ENCODE assay signal across 1 cellular context in the genomic region with DNA sequence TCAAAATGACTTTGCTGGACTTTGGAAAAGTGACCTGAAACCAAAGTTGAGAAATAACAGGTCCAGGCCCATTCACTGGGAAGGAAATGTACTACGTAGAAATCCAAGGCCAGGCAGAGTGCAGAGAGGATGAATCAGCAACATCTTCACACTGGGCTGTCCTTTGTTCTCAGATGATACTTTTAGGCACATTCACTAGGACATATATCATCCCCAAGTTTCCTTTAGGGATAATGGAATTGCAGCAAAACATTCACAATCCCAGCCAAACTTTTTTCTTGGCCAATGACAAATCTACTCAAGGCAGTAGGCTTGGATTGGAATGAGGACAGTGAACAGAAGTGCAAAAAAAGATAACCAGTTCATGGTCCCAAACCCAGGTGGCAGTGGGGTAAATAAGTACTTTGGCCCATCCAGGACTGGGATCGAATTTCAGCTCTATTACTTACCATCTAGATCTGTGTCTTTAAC.
TF ChIP-seq lines count a peak whose summit lies in the region.

No MANE protein-coding gene starts in this region.

TF ChIP-seq in HepG2, 621 proteins besides CTCF, POLR2A, EP300 and RAD21 (continued from another document and continues in another):
- TF ChIP-seq, protein P1, sequence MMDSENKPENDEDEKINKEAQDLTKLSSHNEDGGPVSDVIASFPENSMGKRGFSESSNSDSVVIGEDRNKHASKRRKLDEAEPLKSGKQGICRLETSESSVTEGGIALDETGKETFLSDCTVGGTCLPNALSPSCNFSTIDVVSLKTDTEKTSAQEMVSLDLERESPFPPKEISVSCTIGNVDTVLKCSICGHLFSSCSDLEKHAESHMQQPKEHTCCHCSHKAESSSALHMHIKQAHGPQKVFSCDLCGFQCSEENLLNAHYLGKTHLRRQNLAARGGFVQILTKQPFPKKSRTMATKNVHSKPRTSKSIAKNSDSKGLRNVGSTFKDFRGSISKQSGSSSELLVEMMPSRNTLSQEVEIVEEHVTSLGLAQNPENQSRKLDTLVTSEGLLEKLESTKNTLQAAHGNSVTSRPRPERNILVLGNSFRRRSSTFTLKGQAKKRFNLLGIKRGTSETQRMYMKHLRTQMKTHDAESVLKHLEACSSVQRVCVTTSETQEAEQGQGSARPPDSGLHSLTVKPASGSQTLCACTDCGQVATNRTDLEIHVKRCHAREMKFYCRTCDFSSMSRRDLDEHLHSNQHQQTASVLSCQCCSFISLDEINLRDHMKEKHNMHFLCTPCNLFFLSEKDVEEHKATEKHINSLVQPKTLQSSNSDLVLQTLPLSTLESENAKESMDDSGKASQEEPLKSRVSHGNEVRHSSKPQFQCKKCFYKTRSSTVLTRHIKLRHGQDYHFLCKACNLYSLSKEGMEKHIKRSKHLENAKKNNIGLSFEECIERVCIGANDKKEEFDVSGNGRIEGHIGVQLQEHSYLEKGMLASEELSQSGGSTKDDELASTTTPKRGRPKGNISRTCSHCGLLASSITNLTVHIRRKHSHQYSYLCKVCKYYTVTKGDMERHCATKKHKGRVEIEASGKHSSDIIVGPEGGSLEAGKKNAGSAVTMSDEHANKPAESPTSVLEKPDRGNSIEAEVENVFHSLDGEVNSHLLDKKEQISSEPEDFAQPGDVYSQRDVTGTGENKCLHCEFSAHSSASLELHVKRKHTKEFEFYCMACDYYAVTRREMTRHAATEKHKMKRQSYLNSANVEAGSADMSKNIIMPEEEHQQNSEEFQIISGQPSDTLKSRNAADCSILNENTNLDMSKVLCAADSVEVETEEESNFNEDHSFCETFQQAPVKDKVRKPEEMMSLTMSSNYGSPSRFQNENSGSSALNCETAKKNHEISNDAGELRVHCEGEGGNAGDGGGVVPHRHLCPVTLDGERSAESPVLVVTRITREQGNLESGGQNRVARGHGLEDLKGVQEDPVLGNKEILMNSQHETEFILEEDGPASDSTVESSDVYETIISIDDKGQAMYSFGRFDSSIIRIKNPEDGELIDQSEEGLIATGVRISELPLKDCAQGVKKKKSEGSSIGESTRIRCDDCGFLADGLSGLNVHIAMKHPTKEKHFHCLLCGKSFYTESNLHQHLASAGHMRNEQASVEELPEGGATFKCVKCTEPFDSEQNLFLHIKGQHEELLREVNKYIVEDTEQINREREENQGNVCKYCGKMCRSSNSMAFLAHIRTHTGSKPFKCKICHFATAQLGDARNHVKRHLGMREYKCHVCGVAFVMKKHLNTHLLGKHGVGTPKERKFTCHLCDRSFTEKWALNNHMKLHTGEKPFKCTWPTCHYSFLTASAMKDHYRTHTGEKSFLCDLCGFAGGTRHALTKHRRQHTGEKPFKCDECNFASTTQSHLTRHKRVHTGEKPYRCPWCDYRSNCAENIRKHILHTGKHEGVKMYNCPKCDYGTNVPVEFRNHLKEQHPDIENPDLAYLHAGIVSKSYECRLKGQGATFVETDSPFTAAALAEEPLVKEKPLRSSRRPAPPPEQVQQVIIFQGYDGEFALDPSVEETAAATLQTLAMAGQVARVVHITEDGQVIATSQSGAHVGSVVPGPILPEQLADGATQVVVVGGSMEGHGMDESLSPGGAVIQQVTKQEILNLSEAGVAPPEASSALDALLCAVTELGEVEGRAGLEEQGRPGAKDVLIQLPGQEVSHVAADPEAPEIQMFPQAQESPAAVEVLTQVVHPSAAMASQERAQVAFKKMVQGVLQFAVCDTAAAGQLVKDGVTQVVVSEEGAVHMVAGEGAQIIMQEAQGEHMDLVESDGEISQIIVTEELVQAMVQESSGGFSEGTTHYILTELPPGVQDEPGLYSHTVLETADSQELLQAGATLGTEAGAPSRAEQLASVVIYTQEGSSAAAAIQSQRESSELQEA (CRISPR knock-in tag; IDR thresholded peaks at IDR 0.05; ENCODE audit: not compliant biosample characterization), result no peak
- TF ChIP-seq, protein P2, sequence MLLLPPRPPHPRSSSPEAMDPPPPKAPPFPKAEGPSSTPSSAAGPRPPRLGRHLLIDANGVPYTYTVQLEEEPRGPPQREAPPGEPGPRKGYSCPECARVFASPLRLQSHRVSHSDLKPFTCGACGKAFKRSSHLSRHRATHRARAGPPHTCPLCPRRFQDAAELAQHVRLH (CRISPR knock-in tag; IDR thresholded peaks at IDR 0.05; ENCODE audit: borderline replicate concordance, low read depth), result no peak; the same call in 1 of the 2 replicates
- TF ChIP-seq, protein P3, sequence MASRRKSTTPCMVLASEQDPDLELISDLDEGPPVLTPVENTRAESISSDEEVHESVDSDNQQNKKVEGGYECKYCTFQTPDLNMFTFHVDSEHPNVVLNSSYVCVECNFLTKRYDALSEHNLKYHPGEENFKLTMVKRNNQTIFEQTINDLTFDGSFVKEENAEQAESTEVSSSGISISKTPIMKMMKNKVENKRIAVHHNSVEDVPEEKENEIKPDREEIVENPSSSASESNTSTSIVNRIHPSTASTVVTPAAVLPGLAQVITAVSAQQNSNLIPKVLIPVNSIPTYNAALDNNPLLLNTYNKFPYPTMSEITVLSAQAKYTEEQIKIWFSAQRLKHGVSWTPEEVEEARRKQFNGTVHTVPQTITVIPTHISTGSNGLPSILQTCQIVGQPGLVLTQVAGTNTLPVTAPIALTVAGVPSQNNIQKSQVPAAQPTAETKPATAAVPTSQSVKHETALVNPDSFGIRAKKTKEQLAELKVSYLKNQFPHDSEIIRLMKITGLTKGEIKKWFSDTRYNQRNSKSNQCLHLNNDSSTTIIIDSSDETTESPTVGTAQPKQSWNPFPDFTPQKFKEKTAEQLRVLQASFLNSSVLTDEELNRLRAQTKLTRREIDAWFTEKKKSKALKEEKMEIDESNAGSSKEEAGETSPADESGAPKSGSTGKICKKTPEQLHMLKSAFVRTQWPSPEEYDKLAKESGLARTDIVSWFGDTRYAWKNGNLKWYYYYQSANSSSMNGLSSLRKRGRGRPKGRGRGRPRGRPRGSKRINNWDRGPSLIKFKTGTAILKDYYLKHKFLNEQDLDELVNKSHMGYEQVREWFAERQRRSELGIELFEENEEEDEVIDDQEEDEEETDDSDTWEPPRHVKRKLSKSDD (CRISPR knock-in tag; IDR thresholded peaks at IDR 0.05; ENCODE audit: low read depth), result no peak
- TF ChIP-seq KLF12 (CRISPR knock-in tag; IDR thresholded peaks at IDR 0.05; ENCODE audit: borderline replicate concordance), result no peak
- no peak for TF ChIP-seq U2AF2 (IDR thresholded peaks at IDR 0.05; ENCODE audit: low read depth, low read length)
- no peak for TF ChIP-seq AGO2 (optimal IDR thresholded peaks at IDR 0.05; ENCODE audit: low read depth, low read length)
- TF ChIP-seq IRF2 (CRISPR knock-in tag; IDR thresholded peaks at IDR 0.05), result no peak
- TF ChIP-seq ZNF296 (CRISPR knock-in tag; conservative IDR thresholded peaks at IDR 0.05), result no peak
- TF ChIP-seq ZNF274 (CRISPR knock-in tag; IDR thresholded peaks at IDR 0.05), result no peak
- no peak for TF ChIP-seq ZNF253 (CRISPR knock-in tag; IDR thresholded peaks at IDR 0.05; ENCODE audit: borderline replicate concordance)
- TF ChIP-seq ZNF879 (CRISPR knock-in tag; IDR thresholded peaks at IDR 0.05), result no peak
- TF ChIP-seq ZNF556 (CRISPR knock-in tag; IDR thresholded peaks at IDR 0.05; ENCODE audit: borderline replicate concordance), result no peak
- 0 out of 2 replicates have a peak, but pooled peaks have one; percentile 7 for TF ChIP-seq ELF1 (CRISPR knock-in tag; IDR thresholded peaks at IDR 0.05)
- TF ChIP-seq ZSCAN22 (CRISPR knock-in tag; IDR thresholded peaks at IDR 0.05), result no peak
- TF ChIP-seq NFKB2 (CRISPR knock-in tag; IDR thresholded peaks at IDR 0.05; ENCODE audit: borderline replicate concordance), result no peak
- TF ChIP-seq, protein P4, sequence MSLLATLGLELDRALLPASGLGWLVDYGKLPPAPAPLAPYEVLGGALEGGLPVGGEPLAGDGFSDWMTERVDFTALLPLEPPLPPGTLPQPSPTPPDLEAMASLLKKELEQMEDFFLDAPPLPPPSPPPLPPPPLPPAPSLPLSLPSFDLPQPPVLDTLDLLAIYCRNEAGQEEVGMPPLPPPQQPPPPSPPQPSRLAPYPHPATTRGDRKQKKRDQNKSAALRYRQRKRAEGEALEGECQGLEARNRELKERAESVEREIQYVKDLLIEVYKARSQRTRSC (CRISPR knock-in tag; IDR thresholded peaks at IDR 0.05; ENCODE audit: low read depth), result no peak
- TF ChIP-seq CEBPB (IDR thresholded peaks at IDR 0.05; ENCODE audit: borderline replicate concordance, low read depth, low read length), result peak; percentile 64
- TF ChIP-seq BHLHE40 (IDR thresholded peaks at IDR 0.05; ENCODE audit: low read length), result no peak
- no peak; the same call in 1 of the 2 replicates for TF ChIP-seq ZMYM3 (CRISPR knock-in tag; IDR thresholded peaks at IDR 0.05)
- no peak for TF ChIP-seq MIER3 (CRISPR knock-in tag; IDR thresholded peaks at IDR 0.05; ENCODE audit: borderline replicate concordance)
- TF ChIP-seq CENPT (CRISPR knock-in tag; IDR thresholded peaks at IDR 0.05; ENCODE audit: low read depth), result no peak
- TF ChIP-seq MAFG (CRISPR knock-in tag; IDR thresholded peaks at IDR 0.05), result peak; percentile 53; the same call in 1 of the 2 replicates
- TF ChIP-seq, protein P5, sequence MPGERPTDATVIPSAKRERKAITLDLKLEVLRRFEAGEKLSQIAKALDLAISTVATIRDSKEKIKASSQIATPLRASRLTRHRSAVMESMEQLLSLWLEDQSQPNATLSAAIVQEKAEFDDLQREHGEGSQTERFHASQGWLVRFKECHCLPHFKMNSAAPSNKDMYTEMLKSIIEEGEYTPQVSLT (CRISPR knock-in tag; IDR thresholded peaks at IDR 0.05; ENCODE audit: borderline replicate concordance, low read depth), result no peak
- no peak for TF ChIP-seq KMT2A (CRISPR knock-in tag; IDR thresholded peaks at IDR 0.05)
- no peak for TF ChIP-seq ZNF883 (CRISPR knock-in tag; IDR thresholded peaks at IDR 0.05; ENCODE audit: not compliant biosample characterization)
- no peak for TF ChIP-seq ZNF839 (CRISPR knock-in tag; IDR thresholded peaks at IDR 0.05; ENCODE audit: borderline replicate concordance)
- TF ChIP-seq, protein P6, sequence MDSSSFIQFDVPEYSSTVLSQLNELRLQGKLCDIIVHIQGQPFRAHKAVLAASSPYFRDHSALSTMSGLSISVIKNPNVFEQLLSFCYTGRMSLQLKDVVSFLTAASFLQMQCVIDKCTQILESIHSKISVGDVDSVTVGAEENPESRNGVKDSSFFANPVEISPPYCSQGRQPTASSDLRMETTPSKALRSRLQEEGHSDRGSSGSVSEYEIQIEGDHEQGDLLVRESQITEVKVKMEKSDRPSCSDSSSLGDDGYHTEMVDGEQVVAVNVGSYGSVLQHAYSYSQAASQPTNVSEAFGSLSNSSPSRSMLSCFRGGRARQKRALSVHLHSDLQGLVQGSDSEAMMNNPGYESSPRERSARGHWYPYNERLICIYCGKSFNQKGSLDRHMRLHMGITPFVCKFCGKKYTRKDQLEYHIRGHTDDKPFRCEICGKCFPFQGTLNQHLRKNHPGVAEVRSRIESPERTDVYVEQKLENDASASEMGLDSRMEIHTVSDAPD (CRISPR knock-in tag; IDR thresholded peaks at IDR 0.05), result no peak
- no peak for TF ChIP-seq NFKBIZ (CRISPR knock-in tag; IDR thresholded peaks at IDR 0.05)
- TF ChIP-seq XBP1 (CRISPR knock-in tag; IDR thresholded peaks at IDR 0.05), result 0 out of 2 replicates have a peak, but pooled peaks have one; percentile 42
- TF ChIP-seq MEF2D (CRISPR knock-in tag; IDR thresholded peaks at IDR 0.05), result no peak
- TF ChIP-seq, protein P7, sequence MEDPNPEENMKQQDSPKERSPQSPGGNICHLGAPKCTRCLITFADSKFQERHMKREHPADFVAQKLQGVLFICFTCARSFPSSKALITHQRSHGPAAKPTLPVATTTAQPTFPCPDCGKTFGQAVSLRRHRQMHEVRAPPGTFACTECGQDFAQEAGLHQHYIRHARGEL (CRISPR knock-in tag; IDR thresholded peaks at IDR 0.05), result no peak
- TF ChIP-seq ZNF256 (CRISPR knock-in tag; conservative IDR thresholded peaks at IDR 0.05), result no peak
- no peak for TF ChIP-seq ZNF564 (CRISPR knock-in tag; IDR thresholded peaks at IDR 0.05)
- no peak for TF ChIP-seq NONO (IDR thresholded peaks at IDR 0.05)
- no peak for TF ChIP-seq NONO (CRISPR knock-in tag; conservative IDR thresholded peaks at IDR 0.05)
- TF ChIP-seq ZNF33B (CRISPR knock-in tag; IDR thresholded peaks at IDR 0.05), result no peak
- TF ChIP-seq, protein P8, sequence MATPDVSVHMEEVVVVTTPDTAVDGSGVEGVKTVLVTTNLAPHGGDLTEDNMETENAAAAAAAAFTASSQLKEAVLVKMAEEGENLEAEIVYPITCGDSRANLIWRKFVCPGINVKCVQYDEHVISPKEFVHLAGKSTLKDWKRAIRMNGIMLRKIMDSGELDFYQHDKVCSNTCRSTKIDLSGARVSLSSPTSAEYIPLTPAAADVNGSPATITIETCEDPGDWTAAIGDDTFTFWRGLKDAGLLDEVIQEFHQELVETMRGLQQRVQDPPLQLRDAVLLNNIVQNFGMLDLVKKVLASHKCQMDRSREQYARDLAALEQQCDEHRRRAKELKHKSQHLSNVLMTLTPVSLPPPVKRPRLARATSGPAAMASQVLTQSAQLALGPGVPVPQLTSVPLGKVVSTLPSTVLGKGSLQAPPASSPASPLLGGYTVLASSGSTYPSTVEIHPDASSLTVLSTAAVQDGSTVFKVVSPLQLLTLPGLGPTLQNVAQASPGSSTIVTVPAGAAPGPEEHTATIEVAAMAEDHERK (CRISPR knock-in tag; IDR thresholded peaks at IDR 0.05; ENCODE audit: low read depth), result no peak
- TF ChIP-seq PAF1 (CRISPR knock-in tag; IDR thresholded peaks at IDR 0.05), result no peak
- no peak for TF ChIP-seq ZNF746 (CRISPR knock-in tag; IDR thresholded peaks at IDR 0.05)
- 0 out of 2 replicates have a peak, but pooled peaks have one; percentile 51 for TF ChIP-seq NFIC (IDR thresholded peaks at IDR 0.05; ENCODE audit: low read length)
- no peak for TF ChIP-seq SMAD1 (CRISPR knock-in tag; IDR thresholded peaks at IDR 0.05; ENCODE audit: borderline replicate concordance, low read depth)
- no peak for TF ChIP-seq CHD4 (IDR thresholded peaks at IDR 0.05; ENCODE audit: borderline replicate concordance, low read length)
- TF ChIP-seq ZNF652 (CRISPR knock-in tag; IDR thresholded peaks at IDR 0.05; ENCODE audit: borderline replicate concordance, low read depth), result no peak
- 0 out of 2 replicates have a peak, but pooled peaks have one; percentile 47 for TF ChIP-seq DMAP1 (CRISPR knock-in tag; IDR thresholded peaks at IDR 0.05)
- TF ChIP-seq ELF3 (CRISPR knock-in tag; IDR thresholded peaks at IDR 0.05), result peak; percentile 43; the same call in 1 of the 2 replicates
- TF ChIP-seq ZNF124 (CRISPR knock-in tag; IDR thresholded peaks at IDR 0.05), result no peak
- TF ChIP-seq HDAC2 (CRISPR knock-in tag; IDR thresholded peaks at IDR 0.05), result no peak; the same call in 1 of the 2 replicates
- TF ChIP-seq ATF7-NPFF (CRISPR knock-in tag; IDR thresholded peaks at IDR 0.05; ENCODE audit: low read depth), result no peak
- TF ChIP-seq MAFK (conservative IDR thresholded peaks at IDR 0.05 in 1 of 2, IDR thresholded peaks at IDR 0.05 in 1 of 2; ENCODE audit: low read length in 2 of 2), result peak; percentile 53 to 69
- TF ChIP-seq, protein P9, sequence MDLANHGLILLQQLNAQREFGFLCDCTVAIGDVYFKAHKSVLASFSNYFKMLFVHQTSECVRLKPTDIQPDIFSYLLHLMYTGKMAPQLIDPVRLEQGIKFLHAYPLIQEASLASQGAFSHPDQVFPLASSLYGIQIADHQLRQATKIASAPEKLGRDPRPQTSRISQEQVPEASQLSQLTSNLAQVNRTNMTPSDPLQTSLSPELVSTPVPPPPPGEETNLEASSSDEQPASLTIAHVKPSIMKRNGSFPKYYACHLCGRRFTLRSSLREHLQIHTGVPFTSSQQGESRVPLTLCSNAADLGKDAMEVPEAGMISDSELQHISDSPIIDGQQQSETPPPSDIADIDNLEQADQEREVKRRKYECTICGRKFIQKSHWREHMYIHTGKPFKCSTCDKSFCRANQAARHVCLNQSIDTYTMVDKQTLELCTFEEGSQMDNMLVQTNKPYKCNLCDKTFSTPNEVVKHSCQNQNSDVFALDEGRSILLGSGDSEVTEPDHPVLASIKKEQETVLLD (CRISPR knock-in tag; IDR thresholded peaks at IDR 0.05; ENCODE audit: low read depth), result no peak
